In genomic region chrX:77899081-77899828, GRCh38 we compare ENCODE assay signal across 1 cellular context.
TF ChIP-seq lines count a peak whose summit lies in the region.

Gene COX7B (plus strand): TSS chrX:77899468. CDS start chrX:77899554, 86 bp downstream.

TF ChIP-seq in K562, 482 proteins besides CTCF, POLR2A, EP300 and RAD21 (continued from another document and continues in another):
- TF ChIP-seq BCLAF1 (IDR thresholded peaks at IDR 0.05; ENCODE audit: borderline replicate concordance in 1 of 2, control insufficient read depth in 1 of 2, low read depth in 2 of 2, low read length in 1 of 2) (no peak), GATAD2B (IDR thresholded peaks at IDR 0.05; ENCODE audit: borderline replicate concordance) (no peak), SP1 (CRISPR knock-in tag; IDR thresholded peaks at IDR 0.05) (peak; percentile 43), ZNF395 (CRISPR knock-in tag; IDR thresholded peaks at IDR 0.05) (peak; percentile 69; the same call in 1 of the 2 replicates), POU5F1 (IDR thresholded peaks at IDR 0.05; ENCODE audit: borderline replicate concordance, low read depth, low read length, partially characterized antibody) (no peak), KHSRP (IDR thresholded peaks at IDR 0.05) (no peak), ZNF75A (CRISPR knock-in tag; IDR thresholded peaks at IDR 0.05) (no peak), MTA3 (IDR thresholded peaks at IDR 0.05; ENCODE audit: borderline replicate concordance) (no peak), ZNF444 (CRISPR knock-in tag; IDR thresholded peaks at IDR 0.05) (no peak), SAP30 (IDR thresholded peaks at IDR 0.05; ENCODE audit: borderline replicate concordance, insufficient read depth, low read depth, low read length, poor library complexity, severe bottlenecking) (no peak), ZNF124 (CRISPR knock-in tag; IDR thresholded peaks at IDR 0.05) (no peak), GABPA (tag; conservative IDR thresholded peaks at IDR 0.05; ENCODE audit: low read depth) (peak; percentile 45; the same call in 1 of the 2 replicates), TFAM (CRISPR knock-in tag; conservative IDR thresholded peaks at IDR 0.05) (no peak), CREB3L1 (IDR thresholded peaks at IDR 0.05; ENCODE audit: borderline replicate concordance, low read depth) (peak; percentile 94), ZNF780A (CRISPR knock-in tag; IDR thresholded peaks at IDR 0.05) (no peak), CHAMP1 (IDR thresholded peaks at IDR 0.05) (0 out of 2 replicates have a peak, but pooled peaks have one; percentile 15), ZNF586 (CRISPR knock-in tag; conservative IDR thresholded peaks at IDR 0.05) (no peak), CCNT2 (IDR thresholded peaks at IDR 0.05; ENCODE audit: borderline replicate concordance, extremely low read depth, insufficient read length, low read depth, low read length) (no peak), E2F5 (CRISPR knock-in tag; IDR thresholded peaks at IDR 0.05) (no peak), ESRRA (IDR thresholded peaks at IDR 0.05; ENCODE audit: borderline replicate concordance, low read depth) (peak; percentile 97), ERF (CRISPR knock-in tag; IDR thresholded peaks at IDR 0.05) (no peak), PBX2 (CRISPR knock-in tag; IDR thresholded peaks at IDR 0.05; ENCODE audit: low read depth) (no peak), PBX2 (tag; conservative IDR thresholded peaks at IDR 0.05; ENCODE audit: low read depth) (no peak), CBFB (CRISPR knock-in tag; IDR thresholded peaks at IDR 0.05) (no peak), ZNF316 (IDR thresholded peaks at IDR 0.05) (no peak), HOXB6 (CRISPR knock-in tag; IDR thresholded peaks at IDR 0.05; ENCODE audit: borderline replicate concordance) (no peak), ZNF24 (IDR thresholded peaks at IDR 0.05) (no peak), CREB3 (tag; conservative IDR thresholded peaks at IDR 0.05; ENCODE audit: low read depth) (no peak), MAZ (CRISPR knock-in tag; conservative IDR thresholded peaks at IDR 0.05 in 1 of 2, IDR thresholded peaks at IDR 0.05 in 1 of 2) (no peak), ZNF507 (tag; conservative IDR thresholded peaks at IDR 0.05) (no peak), CREM (IDR thresholded peaks at IDR 0.05; ENCODE audit: low read depth) (peak; percentile 93), HDAC6 (IDR thresholded peaks at IDR 0.05; ENCODE audit: low read depth, low read length) (no peak), ETV5 (CRISPR knock-in tag; IDR thresholded peaks at IDR 0.05; ENCODE audit: low read depth) (no peak), CXXC5 (CRISPR knock-in tag; IDR thresholded peaks at IDR 0.05) (peak; percentile 19; the same call in 1 of the 2 replicates), GATA2 (CRISPR knock-in tag; IDR thresholded peaks at IDR 0.05) (no peak), HNRNPUL1 (IDR thresholded peaks at IDR 0.05; ENCODE audit: low read length) (no peak), ZNF445 (CRISPR knock-in tag; IDR thresholded peaks at IDR 0.05; ENCODE audit: low read depth) (no peak), EWSR1 (IDR thresholded peaks at IDR 0.05; ENCODE audit: borderline replicate concordance, low read depth, partially characterized antibody) (no peak), SNRNP70 (optimal IDR thresholded peaks at IDR 0.05; ENCODE audit: low read depth, low read length) (no peak), TOE1 (IDR thresholded peaks at IDR 0.05; ENCODE audit: borderline replicate concordance) (0 out of 2 replicates have a peak, but pooled peaks have one; percentile 13), TOE1 (CRISPR knock-in tag; IDR thresholded peaks at IDR 0.05; ENCODE audit: borderline replicate concordance, low read depth) (no peak), MYC (IDR thresholded peaks at IDR 0.05; ENCODE audit: low read depth, low read length) (no peak), MYC (CRISPR knock-in tag; IDR thresholded peaks at IDR 0.05; ENCODE audit: borderline replicate concordance, low read depth) (no peak), GMEB1 (CRISPR knock-in tag; IDR thresholded peaks at IDR 0.05) (no peak), ZNF766 (CRISPR knock-in tag; conservative IDR thresholded peaks at IDR 0.05) (no peak), ZNF217 (CRISPR knock-in tag; IDR thresholded peaks at IDR 0.05) (no peak), BHLHE40 (IDR thresholded peaks at IDR 0.05; ENCODE audit: low read length) (no peak), ZNF518B (CRISPR knock-in tag; IDR thresholded peaks at IDR 0.05) (no peak), RBFOX2 (IDR thresholded peaks at IDR 0.05; ENCODE audit: low read depth, low read length) (peak; percentile 67), ZC3H11A (IDR thresholded peaks at IDR 0.05; ENCODE audit: low read depth, low read length) (no peak)
